ENCODE assay signal across 8 cellular contexts in genomic region chr19:55117636-55118391, GRCh38. TPM values are rescaled to one million over a fixed set of nuclear protein-coding genes. Genes with fewer than 3 reads are reported as not detected.
DNase-seq lines count a peak whose midpoint lies in the region; ATAC-seq and TF ChIP-seq lines count a peak whose summit lies in the region.

PPP1R12C (minus strand) TSS chr19:55117637; CDS start chr19:55117543, 94 bp downstream.

- intact Hi-C loops in left colon (cut with DNase I, micrococcal nuclease) = no loop called here

- peak within 1 kb of the TSS; percentile 100 for H3K4me3 Mint-ChIP-seq in activated CD4-positive, alpha-beta T cell treated with anti-CD3 and anti-CD28 coated beads, Interleukin-2, amount 10 ng/mL, durations not matched to agents 7 days and 5 days

- peaks cover 11% of the 10 kb centered on the region for H3K36me3 Mint-ChIP-seq in activated CD4-positive, alpha-beta T cell treated with anti-CD3 and anti-CD28 coated beads, Interleukin-2, amount 10 ng/mL, durations not matched to agents 7 days and 5 days (ENCODE audit: low read depth)

- peaks cover 1% of the 10 kb centered on the region for H3K36me3 ChIP-seq in BJ (ENCODE audit: control insufficient read depth, insufficient read depth, low read length)

- peak within 1 kb of the TSS; percentile 97 for H3K4me3 ChIP-seq in BJ (ENCODE audit: low read depth, low read length)

- H3K9me3 Mint-ChIP-seq in activated CD4-positive, alpha-beta T cell treated with anti-CD3 and anti-CD28 coated beads, Interleukin-2, amount 10 ng/mL, durations not matched to agents 7 days and 5 days = no peaks in the 10 kb centered on the region

- DNase-seq in BJ (ENCODE audit: low read depth) (peak; percentile 94), NCI-H69 (lab: John Stamatoyannopoulos, UW) (peak; percentile 100), cortex of kidney (lab: John Stamatoyannopoulos, UW) (peak; percentile 79), left colon (peak; percentile 99 to 100)
- DNase-seq in activated CD4-positive, alpha-beta T cell treated with anti-CD3 and anti-CD28 coated beads, Interleukin-2, amount 10 ng/mL, durations not matched to agents 7 days and 5 days = peak; percentile 98
- peak; percentile 97 for DNase-seq in stimulated activated CD4-positive, alpha-beta T cell treated with anti-CD3 and anti-CD28 coated beads, Interleukin-1b, Interleukin-23, amount 100 ng/mL, for 48 hours

- H3K27me3 ChIP-seq in BJ (ENCODE audit: control insufficient read depth, insufficient read depth, low read length) = no peaks in the 10 kb centered on the region; the same call in 1 of the 2 replicates

- H3K4me1 Mint-ChIP-seq in activated CD4-positive, alpha-beta T cell treated with anti-CD3 and anti-CD28 coated beads, Interleukin-2, amount 10 ng/mL, durations not matched to agents 7 days and 5 days = peaks cover 38% of the 10 kb centered on the region

- CTCF ChIA-PET in BJ (lab: Yijun Ruan, JAX) = interaction anchor here (0.5 to 2.1 kb wide), 6 partner anchors 13 to 300 kb away, joined by 3 to 12 read pairs (median 3); no protein-coding TSS in a partner anchor
- CTCF ChIA-PET in activated CD4-positive, alpha-beta T cell treated with anti-CD3 and anti-CD28 coated beads, Interleukin-2, amount 10 ng/mL, durations not matched to agents 7 days and 5 days (lab: Charles Lee) = interaction anchor here (1.1 to 1.2 kb wide), 2 partner anchors 30 to 386 kb away, joined by 3 read pairs; no protein-coding TSS in a partner anchor

- peaks cover 8% of the 10 kb centered on the region for H3K27me3 Mint-ChIP-seq in activated CD4-positive, alpha-beta T cell treated with anti-CD3 and anti-CD28 coated beads, Interleukin-2, amount 10 ng/mL, durations not matched to agents 7 days and 5 days

- POLR2A ChIA-PET in BJ (lab: Charles Lee) = no interaction called here
- POLR2A ChIA-PET in activated CD4-positive, alpha-beta T cell treated with anti-CD3 and anti-CD28 coated beads, Interleukin-2, amount 10 ng/mL, durations not matched to agents 7 days and 5 days (lab: Charles Lee) = interaction anchor here (0.6 to 1.0 kb wide), 3 partner anchors 32 to 135 kb away, joined by 3 to 7 read pairs (median 5); no protein-coding TSS in a partner anchor

- TF ChIP-seq CTCF in BJ (IDR thresholded peaks at IDR 0.05; ENCODE audit: insufficient read depth, low read depth, low read length) = no peak

- ATAC-seq in GM19328 (IDR thresholded peaks at IDR 0.05; ENCODE audit: unreplicated experiment) (peak; percentile 87), HG03520 (IDR thresholded peaks at IDR 0.05; ENCODE audit: unreplicated experiment) (peak; percentile 85), left colon (peak; percentile 93)

- H3K27ac Mint-ChIP-seq in activated CD4-positive, alpha-beta T cell treated with anti-CD3 and anti-CD28 coated beads, Interleukin-2, amount 10 ng/mL, durations not matched to agents 7 days and 5 days = peak within 1 kb of the TSS; percentile 97

RNA-seq across cellular contexts. Expression of gene PPP1R12C, which starts in this region (rescaled TPM):
- 36.0 and 50.8 TPM in 2 replicates for polyA plus RNA-seq in BJ (2011; rRNA removed)
- 21.1 and 32.7 TPM in 2 replicates for polyA minus RNA-seq in BJ (2011; rRNA and poly(A)+ RNA removed)
- 100 to 1,000 TPM; 135 to 152 TPM for total RNA-seq in activated CD4-positive, alpha-beta T cell treated with anti-CD3 and anti-CD28 coated beads, Interleukin-2, amount 10 ng/mL, durations not matched to agents 7 days and 5 days
- total RNA-seq in left colon = 100 to 1,000 TPM; 102 to 118 TPM

Comparison
In these comparisons a context has a peak if more than half of its experiments do, and no peak if none do; other contexts are left out.
1. Peak in every context shown above with its lines: DNase-seq, ATAC-seq and H3K4me3 ChIP-seq.